Comparison of ENCODE assay signal across 8 cellular contexts in the genomic region with DNA sequence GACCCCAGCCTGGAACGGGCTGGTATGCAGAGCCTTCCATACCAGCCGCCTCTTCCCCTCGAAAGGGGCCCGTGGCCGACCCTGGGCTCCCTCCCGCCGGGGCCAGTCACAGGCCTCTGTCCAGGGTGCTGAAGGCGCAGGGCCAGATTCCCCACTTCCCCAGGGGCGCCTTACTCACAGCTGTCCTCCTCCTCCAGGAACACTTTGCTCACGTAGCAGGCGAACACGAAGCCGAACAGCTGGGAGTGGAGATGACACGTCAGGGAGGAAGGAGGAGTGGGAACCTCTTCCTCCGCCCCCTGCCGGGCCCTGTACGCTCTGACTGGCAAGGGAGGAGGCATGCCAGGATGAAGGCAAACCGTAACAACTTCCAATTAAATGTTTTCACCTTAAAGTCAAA. TPM values are rescaled to one million over a fixed set of nuclear protein-coding genes. Genes with fewer than 3 reads are reported as not detected.
DNase-seq lines count a peak whose midpoint lies in the region; ATAC-seq and TF ChIP-seq lines count a peak whose summit lies in the region.

No MANE protein-coding gene starts in this region.

- no peak overlapping the region for H2BK15ac ChIP-seq in neuronal stem cell (ENCODE audit: low read length)

- no peak overlapping the region for H3K18ac ChIP-seq in neuronal stem cell (ENCODE audit: low read length)

- peaks cover 0 to 3% of the 10 kb centered on the region in 2 donors for H3K4me1 ChIP-seq in neuronal stem cell (ENCODE audit: control insufficient read depth in 2 of 2, insufficient read depth in 1 of 2, low read depth in 1 of 2, low read length in 2 of 2)
- H3K4me1 ChIP-seq in tibial nerve = peaks cover 0 to 18% (median 7%) of the 10 kb centered on the region in 4 donors

- H3K9ac ChIP-seq in neuronal stem cell (ENCODE audit: low read depth, low read length, poor library complexity) = no peak overlapping the region

- H2BK5ac ChIP-seq in neuronal stem cell (ENCODE audit: low read length) = no peak overlapping the region

- peaks cover 0 to 2% of the 10 kb centered on the region in 2 donors for H3K36me3 Mint-ChIP-seq in activated T-cell treated with anti-CD3 and anti-CD28 coated beads, Interleukin-2, amount 50 U/mL, for 72 hours (ENCODE audit: insufficient read depth in 2 of 2)

- no peaks in the 10 kb centered on the region for H3K9me3 ChIP-seq in neuronal stem cell (replicated peaks in 1 of 2; ENCODE audit: control insufficient read depth in 2 of 2, insufficient read depth in 1 of 2, low read depth in 1 of 2, low read length in 2 of 2)
- H3K9me3 ChIP-seq in tibial nerve = no peaks in the 10 kb centered on the region

- WGBS in neuronal stem cell (ENCODE audit: extremely low coverage in 2 of 2, insufficient read length in 2 of 2, insufficient replicate concordance in 1 of 2), 2 donors = no CpG with 5 or more reads among the region's 18 CpGs
- 1 to 3% methylated on average over 9 to 16 of the region's 18 CpGs for WGBS in tibial nerve, 2 donors

- no peak overlapping the region for H3K27ac Mint-ChIP-seq in activated T-cell treated with anti-CD3 and anti-CD28 coated beads, Interleukin-2, amount 50 U/mL, for 72 hours

- H4K91ac ChIP-seq in neuronal stem cell (ENCODE audit: low read depth, low read length, poor library complexity) = no peak overlapping the region

- H2AK5ac ChIP-seq in neuronal stem cell (ENCODE audit: low read depth, low read length) = no peak overlapping the region

- H2BK120ac ChIP-seq in neuronal stem cell (ENCODE audit: low read depth, low read length) = no peak overlapping the region

- H3K4ac ChIP-seq in neuronal stem cell (ENCODE audit: low read length) = no peak overlapping the region

- no peak overlapping the region for H2BK12ac ChIP-seq in neuronal stem cell (ENCODE audit: low read length)

- H3K4me2 ChIP-seq in neuronal stem cell (ENCODE audit: insufficient read depth, low read length, poor library complexity, severe bottlenecking) = no peak overlapping the region

- H3K23ac ChIP-seq in neuronal stem cell (ENCODE audit: low read depth, low read length, poor library complexity) = peak overlapping the region; percentile 92

- H4K8ac ChIP-seq in neuronal stem cell (ENCODE audit: low read depth, low read length) = no peak overlapping the region

- peak in 1 of 2 donors; percentile 36 for TF ChIP-seq EP300 in tibial nerve (IDR thresholded peaks at IDR 0.05)

- H3K27me3 ChIP-seq in H7 (ENCODE audit: control insufficient read depth, insufficient read depth, low read length) = no peaks in the 10 kb centered on the region
- no peaks in the 10 kb centered on the region for H3K27me3 ChIP-seq in neuronal stem cell (ENCODE audit: control insufficient read depth in 3 of 3, insufficient read depth in 3 of 3, low read depth in 1 of 3, low read length in 3 of 3)
- peaks cover 0 to 35% of the 10 kb centered on the region in 2 donors for H3K27me3 ChIP-seq in tibial nerve

- peak; percentile 51 to 58 for ATAC-seq in activated T-cell treated with anti-CD3 and anti-CD28 coated beads, Interleukin-2, amount 50 U/mL, for 72 hours (replicated peaks in 1 of 2)

- H3K79me1 ChIP-seq in neuronal stem cell (ENCODE audit: low read depth, low read length) = no peaks in the 10 kb centered on the region

- H3K14ac ChIP-seq in neuronal stem cell (ENCODE audit: low read length) = no peak overlapping the region

- in situ Hi-C loops in ACHN (cut with HindIII; ENCODE audit: low pct_ligation_motif_present, low pct_unique_long_range_greater_than_20kb, low sequenced_read_pairs) = no loop called here

- TF ChIP-seq CTCF in fibroblast of pulmonary artery (IDR thresholded peaks at IDR 0.05; ENCODE audit: low read length, missing control alignments) = peak; percentile 50
- peak in 2 of 5 experiments; percentile 12 to 30 for TF ChIP-seq CTCF in tibial nerve (IDR thresholded peaks at IDR 0.05)

- peak overlapping the region; percentile 67 to 79 for H3K4me3 Mint-ChIP-seq in activated T-cell treated with anti-CD3 and anti-CD28 coated beads, Interleukin-2, amount 50 U/mL, for 72 hours

- H3K27me3 Mint-ChIP-seq in activated T-cell treated with anti-CD3 and anti-CD28 coated beads, Interleukin-2, amount 50 U/mL, for 72 hours (ENCODE audit: low read depth) = peaks cover 42% of the 10 kb centered on the region

- H3K36me3 ChIP-seq in H7 (replicated peaks; ENCODE audit: control insufficient read depth, insufficient read depth, low read length) = peaks cover 1% of the 10 kb centered on the region; the same call in 1 of the 2 replicates
- H3K36me3 ChIP-seq in neuronal stem cell (replicated peaks in 1 of 2; ENCODE audit: control insufficient read depth in 2 of 2, insufficient read depth in 2 of 2, low read length in 2 of 2) = peaks cover 5 to 51% of the 10 kb centered on the region in 2 donors
- H3K36me3 ChIP-seq in tibial nerve = no peaks in the 10 kb centered on the region

- H3K9me3 Mint-ChIP-seq in activated T-cell treated with anti-CD3 and anti-CD28 coated beads, Interleukin-2, amount 50 U/mL, for 72 hours = no peaks in the 10 kb centered on the region

- H3K27ac ChIP-seq in neuronal stem cell (replicated peaks; ENCODE audit: low read length) (no peak overlapping the region), tibial nerve (no peak overlapping the region)

- no peak for TF ChIP-seq POLR2A in tibial nerve (IDR thresholded peaks at IDR 0.05)

- peak; percentile 82 for DNase-seq in ACHN
- peak; percentile 95 for DNase-seq in H7
- DNase-seq in OCI-M1 (lab: John Stamatoyannopoulos, UW) = peak; percentile 82
- DNase-seq in activated T-cell treated with anti-CD3 and anti-CD28 coated beads, Interleukin-2, amount 50 U/mL, for 72 hours = peak; percentile 60 to 62
- peak; percentile 95 for DNase-seq in fibroblast of pulmonary artery (ENCODE audit: low read depth)
- DNase-seq in neuronal stem cell (ENCODE audit: low spot score) = peak; percentile 68
- DNase-seq in tibial nerve (ENCODE audit: low spot score in 2 of 2) = peak; percentile 43 to 77
- DNase-seq in globus pallidus (ENCODE audit: low spot score) = no peak

- H3K4me1 Mint-ChIP-seq in activated T-cell treated with anti-CD3 and anti-CD28 coated beads, Interleukin-2, amount 50 U/mL, for 72 hours (ENCODE audit: low read depth) = peaks cover 15% of the 10 kb centered on the region

- peak overlapping the region; percentile 35; the same call in 1 of the 2 replicates for H3K4me3 ChIP-seq in H7 (ENCODE audit: insufficient read depth, low read depth, low read length)
- H3K4me3 ChIP-seq in fibroblast of pulmonary artery (replicated peaks; ENCODE audit: low read depth, low read length) = peak overlapping the region; percentile 25
- no peak overlapping the region for H3K4me3 ChIP-seq in neuronal stem cell (ENCODE audit: low read length in 2 of 2)
- H3K4me3 ChIP-seq in tibial nerve = peak overlapping the region in 1 of 4 donors; percentile 38

- no peak overlapping the region for H2AFZ ChIP-seq in neuronal stem cell (ENCODE audit: low read length)

RNA-seq across cellular contexts. Expression of a gene that starts 57.3 kb away (rescaled TPM):
- 73.6 and 89.9 TPM in 2 replicates for total RNA-seq in H7 (2014; rRNA removed; shearing (Covaris generic))
- total RNA-seq in activated T-cell treated with anti-CD3 and anti-CD28 coated beads, Interleukin-2, amount 50 U/mL, for 72 hours = not detected
- 45.8 TPM for polyA plus RNA-seq in neuronal stem cell (2013, experiment 1 of 2)
- 45.7 TPM for polyA plus RNA-seq in neuronal stem cell (2013, experiment 2 of 2)
- total RNA-seq in tibial nerve = not detected

Comparison
In these comparisons a context has a peak if more than half of its experiments do, and no peak if none do; other contexts are left out.
1. H3K4me3 ChIP-seq: peak in H7 (single experiment) and fibroblast of pulmonary artery (single experiment); none in neuronal stem cell (0 of 2).
2. RNA of a gene that starts 57.3 kb away (total RNA-seq): 73.6 to 89.9 TPM in H7; not detected in activated T-cell treated with anti-CD3 and anti-CD28 coated beads, Interleukin-2, amount 50 U/mL, for 72 hours and not detected in tibial nerve; every median in the first group is over 10 times any median in the second.